Comparison of ENCODE assay signal across 34 cellular contexts in genomic region chr2:70831861-70832260, GRCh38. TPM values are rescaled to one million over a fixed set of nuclear protein-coding genes. Genes with fewer than 3 reads are reported as not detected.
"Had no signal": no experiment of that assay in that cellular context is flagged by ENCODE, and none has a peak within 500 bp of the region (broad histone marks: within the 10 kb centered on the region; RNA-seq: fewer than 3 reads in every experiment).

No MANE protein-coding gene starts in this region.

- H3K4me1 Mint-ChIP-seq: brain, T-cell had no signal

- ATAC-seq: activated CD4-positive, alpha-beta T cell treated with anti-CD3 and anti-CD28 coated beads for 36 hours; activated T-cell treated with anti-CD3 and anti-CD28 coated beads, Interleukin-2, amount 50 U/mL, for 4 hours; K562; Panc1; Right ventricle myocardium inferior; T-cell had no signal

- DNase-seq: activated CD4-positive, alpha-beta memory T cell treated with anti-CD3 and anti-CD28 coated beads, Interleukin-2, amount 10 ng/mL, durations not matched to agents 7 days and 5 days; activated CD4-positive, alpha-beta T cell treated with anti-CD3 and anti-CD28 coated beads for 36 hours; activated CD4-positive, alpha-beta T cell treated with anti-CD3 and anti-CD28 coated beads, Interleukin-2, amount 50 U/mL, for 1 hour; activated effector memory CD4-positive, alpha-beta T cell treated with anti-CD3 and anti-CD28 coated beads, Interleukin-2, amount 50 U/mL, for 16 hours; activated naive CD4-positive, alpha-beta T cell treated with anti-CD3 and anti-CD28 coated beads for 36 hours; activated T-cell treated with anti-CD3 and anti-CD28 coated beads, Interleukin-2, amount 50 U/mL, for 4 hours; amygdala; Karpas-422; MM.1S; NCI-H1105; NCI-H1436; NCI-H1694 treated with DMSO at 0.1 percent for 48 hours; NCI-H2081; NCI-H2171; NCI-H2227 treated with DMSO at 0.1 percent for 48 hours; NCI-H446 treated with DMSO at 0.1 percent for 48 hours; NCI-H524 treated with DMSO at 0.1 percent for 48 hours; NCI-H748 treated with DMSO at 0.1 percent for 48 hours; NK-92 treated with Interleukin-12 subunit alpha and Interleukin-12 subunit beta, amount 100 ng/mL, for 24 hours; OCI-M1; RPMI8226; T-cell; T-helper 2 cell; T1000 had no signal

- H3K27ac ChIP-seq: SK-N-MC, VCaP had no signal

- H3K4me3 ChIP-seq: K562, SK-N-MC had no signal

- H3K36me3 Mint-ChIP-seq: activated naive CD8-positive, alpha-beta T cell; brain; T-cell had no signal

- H3K27me3 Mint-ChIP-seq: activated CD4-positive, alpha-beta T cell treated with anti-CD3 and anti-CD28 coated beads for 36 hours; activated naive CD8-positive, alpha-beta T cell; central memory CD8-positive, alpha-beta T cell had no signal

- FAIRE-seq: astrocyte, K562, TTC549 had no signal

- H3K27ac Mint-ChIP-seq: activated CD4-positive, alpha-beta memory T cell treated with anti-CD3 and anti-CD28 coated beads, Interleukin-2, amount 10 ng/mL, durations not matched to agents 7 days and 5 days; activated CD4-positive, alpha-beta T cell treated with anti-CD3 and anti-CD28 coated beads for 36 hours; activated naive CD4-positive, alpha-beta T cell treated with anti-CD3 and anti-CD28 coated beads for 36 hours; activated naive CD8-positive, alpha-beta T cell; brain; T-cell had no signal

- H3K4me3 Mint-ChIP-seq: activated CD4-positive, alpha-beta memory T cell treated with anti-CD3 and anti-CD28 coated beads, Interleukin-2, amount 10 ng/mL, durations not matched to agents 7 days and 5 days; activated CD4-positive, alpha-beta T cell treated with anti-CD3 and anti-CD28 coated beads for 36 hours; activated naive CD4-positive, alpha-beta T cell treated with anti-CD3 and anti-CD28 coated beads for 36 hours; activated naive CD8-positive, alpha-beta T cell; activated T-cell treated with anti-CD3 and anti-CD28 coated beads, Interleukin-2, amount 50 U/mL, for 4 hours; brain; central memory CD8-positive, alpha-beta T cell; T-cell had no signal

- H3K9me3 Mint-ChIP-seq: activated CD4-positive, alpha-beta memory T cell treated with anti-CD3 and anti-CD28 coated beads, Interleukin-2, amount 10 ng/mL, durations not matched to agents 7 days and 5 days; activated naive CD4-positive, alpha-beta T cell treated with anti-CD3 and anti-CD28 coated beads for 36 hours; activated T-cell treated with anti-CD3 and anti-CD28 coated beads, Interleukin-2, amount 50 U/mL, for 4 hours; brain; central memory CD8-positive, alpha-beta T cell; T-cell had no signal

RNA-seq across cellular contexts. Expression of gene CD207, which starts 3.8 kb away (rescaled TPM):
- total RNA-seq: activated CD4-positive, alpha-beta memory T cell treated with anti-CD3 and anti-CD28 coated beads, Interleukin-2, amount 10 ng/mL, durations not matched to agents 7 days and 5 days; activated CD4-positive, alpha-beta T cell treated with anti-CD3 and anti-CD28 coated beads for 36 hours; activated naive CD4-positive, alpha-beta T cell treated with anti-CD3 and anti-CD28 coated beads for 36 hours; activated T-cell treated with anti-CD3 and anti-CD28 coated beads, Interleukin-2, amount 50 U/mL, for 4 hours; astrocyte; K562; T-cell had no signal
- polyA plus RNA-seq: K562 had no signal

RNA-seq across cellular contexts. Expression of gene CLEC4F, which starts 11.5 kb away (rescaled TPM):
- total RNA-seq: activated CD4-positive, alpha-beta memory T cell treated with anti-CD3 and anti-CD28 coated beads, Interleukin-2, amount 10 ng/mL, durations not matched to agents 7 days and 5 days; activated CD4-positive, alpha-beta T cell treated with anti-CD3 and anti-CD28 coated beads for 36 hours; activated naive CD4-positive, alpha-beta T cell treated with anti-CD3 and anti-CD28 coated beads for 36 hours; activated T-cell treated with anti-CD3 and anti-CD28 coated beads, Interleukin-2, amount 50 U/mL, for 4 hours; astrocyte; K562; T-cell had no signal
- polyA plus RNA-seq: K562 had no signal

RNA-seq across cellular contexts. Expression of gene FIGLA, which starts 41.4 kb away (rescaled TPM):
- total RNA-seq: activated CD4-positive, alpha-beta memory T cell treated with anti-CD3 and anti-CD28 coated beads, Interleukin-2, amount 10 ng/mL, durations not matched to agents 7 days and 5 days; activated CD4-positive, alpha-beta T cell treated with anti-CD3 and anti-CD28 coated beads for 36 hours; activated naive CD4-positive, alpha-beta T cell treated with anti-CD3 and anti-CD28 coated beads for 36 hours; activated T-cell treated with anti-CD3 and anti-CD28 coated beads, Interleukin-2, amount 50 U/mL, for 4 hours; astrocyte; K562; Right ventricle myocardium inferior; T-cell had no signal
- polyA plus RNA-seq: K562 had no signal
